In the genomic region with DNA sequence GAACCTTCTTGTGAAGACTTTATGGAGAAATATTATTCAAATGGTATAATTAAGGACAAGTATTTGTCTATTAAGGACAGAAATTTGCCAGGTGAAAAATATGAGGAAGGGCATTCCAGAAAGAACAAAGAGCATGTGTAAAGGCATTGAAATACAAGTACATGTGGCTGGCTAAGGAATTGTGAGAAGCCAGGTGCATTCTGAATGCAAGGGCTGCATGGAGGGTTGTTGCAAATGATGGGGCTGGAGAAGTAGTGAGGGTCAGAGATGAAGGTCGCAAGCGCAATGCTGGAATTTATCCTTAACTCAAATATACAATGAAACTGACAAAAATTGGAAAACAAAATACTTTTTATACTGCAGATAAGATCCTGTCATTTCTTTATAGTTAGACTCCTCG, we compare ENCODE assay signal across 28 cellular contexts.
"Had no signal": no experiment of that assay in that cellular context is flagged by ENCODE, and none has a peak within 500 bp of the region (broad histone marks: within the 10 kb centered on the region; RNA-seq: fewer than 3 reads in every experiment).

No MANE protein-coding gene starts in this region.

- H3K27ac Mint-ChIP-seq: dendritic cell treated with granulocyte-macrophage colony-stimulating factor and Interleukin-4, amounts not matched to agents 40 ng/mL and 50 ng/mL, for 4 days; effector memory CD8-positive, alpha-beta T cell; endodermal cell had no signal

- ATAC-seq: effector memory CD8-positive, alpha-beta T cell; esophagus mucosa; foreskin keratinocyte; gastrocnemius medialis; gastroesophageal sphincter; heart left ventricle; heart right ventricle had no signal

- FAIRE-seq: colon, endothelial cell of umbilical vein, frontal cortex had no signal

- H3K27me3 Mint-ChIP-seq: dendritic cell treated with granulocyte-macrophage colony-stimulating factor and Interleukin-4, amounts not matched to agents 40 ng/mL and 50 ng/mL, for 4 days; effector memory CD8-positive, alpha-beta T cell had no signal

- H3K36me3 ChIP-seq: colonic mucosa, esophagus muscularis mucosa, esophagus squamous epithelium, gastrocnemius medialis, gastroesophageal sphincter, heart left ventricle, heart right ventricle had no signal

- H3K9me3 Mint-ChIP-seq: dendritic cell treated with granulocyte-macrophage colony-stimulating factor and Interleukin-4, amounts not matched to agents 40 ng/mL and 50 ng/mL, for 4 days; endodermal cell had no signal

- H3K4me3 Mint-ChIP-seq: dendritic cell treated with granulocyte-macrophage colony-stimulating factor and Interleukin-4, amounts not matched to agents 40 ng/mL and 50 ng/mL, for 4 days; effector memory CD8-positive, alpha-beta T cell; endodermal cell had no signal

- DNase-seq: colonic mucosa; cortex of kidney; dermis blood vessel endothelial cell; dorsolateral prefrontal cortex; effector CD4-positive, alpha-beta T cell; effector CD8-positive, alpha-beta T cell; effector memory CD4-positive, alpha-beta T cell; effector memory CD8-positive, alpha-beta T cell; endodermal cell; erythroblast; esophagus squamous epithelium; foreskin fibroblast; foreskin keratinocyte; foreskin melanocyte; gastrocnemius medialis; glutamatergic neuron; head of caudate nucleus; heart left ventricle; heart right ventricle had no signal

- H3K4me3 ChIP-seq: colonic mucosa, coronary artery, dorsolateral prefrontal cortex, esophagus muscularis mucosa, esophagus squamous epithelium, gastrocnemius medialis, gastroesophageal sphincter, heart left ventricle, heart right ventricle had no signal

- H3K27me3 ChIP-seq: colonic mucosa, dorsolateral prefrontal cortex, esophagus muscularis mucosa, esophagus squamous epithelium, foreskin keratinocyte, gastrocnemius medialis, gastroesophageal sphincter, heart left ventricle, heart right ventricle had no signal

- H3K4me1 ChIP-seq: colonic mucosa, esophagus muscularis mucosa, esophagus squamous epithelium, foreskin keratinocyte, gastrocnemius medialis, gastroesophageal sphincter had no signal

- H3K9me3 ChIP-seq: colonic mucosa, esophagus muscularis mucosa, esophagus squamous epithelium, gastrocnemius medialis, gastroesophageal sphincter had no signal

- H3K27ac ChIP-seq: colonic mucosa, coronary artery, dorsolateral prefrontal cortex, epithelial cell of prostate, esophagus muscularis mucosa, esophagus squamous epithelium, foreskin keratinocyte, gastrocnemius medialis, gastroesophageal sphincter, heart right ventricle had no signal
